Comparison of ENCODE assay signal across 8 cellular contexts in genomic region chr7:27143022-27143949, GRCh38. TPM values are rescaled to one million over a fixed set of nuclear protein-coding genes. Genes with fewer than 3 reads are reported as not detected.
DNase-seq lines count a peak whose midpoint lies in the region; ATAC-seq and TF ChIP-seq lines count a peak whose summit lies in the region.

TSS of gene HOXA5 (minus strand) at chr7:27143681. CDS start at chr7:27143607, 74 bp downstream.

- ATAC-seq in left lung (peak; percentile 77), HG02759 (IDR thresholded peaks at IDR 0.05; ENCODE audit: unreplicated experiment) (no peak)

- H3K27ac ChIP-seq in left lung (peak within 1 kb of the TSS; percentile 86 to 92), suprapubic skin (peak within 1 kb of the TSS; percentile 97)

- H3K9me3 Mint-ChIP-seq in MCF 10A (ENCODE audit: unreplicated experiment) = no peaks in the 10 kb centered on the region

- TF ChIP-seq POLR2A in suprapubic skin (IDR thresholded peaks at IDR 0.05) = no peak

- no peak for TF ChIP-seq EP300 in suprapubic skin (IDR thresholded peaks at IDR 0.05)

- peak within 1 kb of the TSS; percentile 100 for H3K4me3 Mint-ChIP-seq in MCF 10A (ENCODE audit: unreplicated experiment)

- H3K9me3 ChIP-seq in left lung (no peaks in the 10 kb centered on the region), suprapubic skin (no peaks in the 10 kb centered on the region)

- WGBS in suprapubic skin = 63% methylated on average over 48 of the region's 86 CpGs

- H3K4me1 Mint-ChIP-seq in MCF 10A (ENCODE audit: insufficient read depth, unreplicated experiment) = peaks cover 31% of the 10 kb centered on the region

- H3K27ac Mint-ChIP-seq in MCF 10A (ENCODE audit: low read depth, unreplicated experiment) = peak within 1 kb of the TSS; percentile 99

- peak within 1 kb of the TSS; percentile 52 to 56 for H3K4me3 ChIP-seq in left lung
- H3K4me3 ChIP-seq in suprapubic skin = peak within 1 kb of the TSS; percentile 53

- H3K36me3 ChIP-seq in left lung = no peaks in the 10 kb centered on the region
- peaks cover 16% of the 10 kb centered on the region for H3K36me3 ChIP-seq in suprapubic skin

- peaks cover 29% of the 10 kb centered on the region for H3K36me3 Mint-ChIP-seq in MCF 10A (ENCODE audit: insufficient read depth, unreplicated experiment)

- peak; percentile 89 for DNase-seq in DMS 273 treated with DMSO at 0.1 percent for 48 hours (lab: John Stamatoyannopoulos, UW)
- DNase-seq in NCI-H1092 (lab: John Stamatoyannopoulos, UW) = peak; percentile 74
- peak; percentile 99 for DNase-seq in MCF 10A (ENCODE audit: unreplicated experiment)
- peak in 1 of 2 donors; percentile 81 for DNase-seq in left lung
- peak; percentile 71 to 80 for DNase-seq in suprapubic skin (ENCODE audit: low spot score in 2 of 2)
- DNase-seq in activated naive CD4-positive, alpha-beta T cell (lab: John Stamatoyannopoulos, UW) = no peak
- DNase-seq in NCI-H187 treated with DMSO at 0.1 percent for 48 hours (lab: John Stamatoyannopoulos, UW) = no peak

- CTCF ChIA-PET in MCF 10A (lab: Yijun Ruan, JAX) = interaction anchor here (0.5 to 6.7 kb wide), 40 partner anchors 9 to 1060 kb away, joined by 3 to 190 read pairs (median 4); partner anchors contain the start of gene HOXA9

- H3K27me3 ChIP-seq in left lung (peaks cover 35 to 100% of the 10 kb centered on the region in 2 donors), suprapubic skin (no peaks in the 10 kb centered on the region)

- H3K4me1 ChIP-seq in left lung (peaks cover 0 to 15% of the 10 kb centered on the region in 2 donors), suprapubic skin (peaks cover 39% of the 10 kb centered on the region)

- TF ChIP-seq CTCF in MCF 10A (IDR thresholded peaks at IDR 0.05; ENCODE audit: unreplicated experiment) (peak; percentile 93), left lung (IDR thresholded peaks at IDR 0.05) (peak; percentile 69 to 71), suprapubic skin (IDR thresholded peaks at IDR 0.05) (peak in 1 of 2 donors; percentile 78)

- intact Hi-C loops in MCF 10A (cut with micrococcal nuclease) = loop anchor here (1.0 to 5.0 kb wide), 6 partner anchors 457 to 941 kb away; partner anchors contain the start of genes CBX3 and HNRNPA2B1
- intact Hi-C loops in left lung (cut with DNase I) = loop anchor here in 1 of 2 donors (2.0 to 5.0 kb wide), 2 partner anchors 46 to 286 kb away; partner anchors contain the start of gene HOXA1

- POLR2A ChIA-PET in MCF 10A (lab: Yijun Ruan, JAX) = interaction anchor here (0.8 to 7.2 kb wide), 34 partner anchors 9 to 1056 kb away, joined by 3 to 459 read pairs (median 5); partner anchors contain the start of genes CBX3, HOXA1, HOXA4 and HOXA7

- TSS peak; percentile 77 for BruUV-seq in MCF 10A (replicated peaks; lab: Mats Ljungman, UMichigan)

- H3K27me3 Mint-ChIP-seq in MCF 10A (ENCODE audit: insufficient read depth, unreplicated experiment) = no peaks in the 10 kb centered on the region

RNA-seq across cellular contexts. Expression of gene HOXA5, which starts in this region (rescaled TPM):
- total RNA-seq in MCF 10A (2022) (7.4 and 8.8 TPM in 2 replicates), left lung (10 to 100 TPM; 16.1 to 21.6 TPM), suprapubic skin (10 to 100 TPM in 3 of 4 donors, 1 to 10 TPM in 1; 4.7 to 16.3 (median 14.6) TPM)

Comparison
In these comparisons a context has a peak if more than half of its experiments do, and no peak if none do; other contexts are left out.
1. DNase-seq: peak in DMS 273 treated with DMSO at 0.1 percent for 48 hours (single experiment), NCI-H1092 (single experiment), MCF 10A (single experiment) and suprapubic skin (2 of 2); none in activated naive CD4-positive, alpha-beta T cell (0 of 4) and NCI-H187 treated with DMSO at 0.1 percent for 48 hours (single experiment).